In genomic region chr1:8517579-8518489, GRCh38 we compare ENCODE assay signal across 1 cellular context.
TF ChIP-seq lines count a peak whose summit lies in the region.

No MANE protein-coding gene starts in this region.

TF ChIP-seq in K562, 482 proteins besides CTCF, POLR2A, EP300 and RAD21 (continued from another document and continues in another):
- TF ChIP-seq ZNF518B (CRISPR knock-in tag; IDR thresholded peaks at IDR 0.05) (no peak), ATF7 (IDR thresholded peaks at IDR 0.05) (peak; percentile 74), RNF219 (CRISPR knock-in tag; IDR thresholded peaks at IDR 0.05) (no peak), NR2F6 (CRISPR knock-in tag; IDR thresholded peaks at IDR 0.05) (no peak), KDM2B (CRISPR knock-in tag; IDR thresholded peaks at IDR 0.05) (no peak), ZNF217 (CRISPR knock-in tag; IDR thresholded peaks at IDR 0.05) (no peak), CBX3 (IDR thresholded peaks at IDR 0.05; ENCODE audit: borderline replicate concordance in 1 of 2, low read length in 2 of 2) (no peak), SMARCE1 (IDR thresholded peaks at IDR 0.05) (peak; percentile 70; the same call in 1 of the 2 replicates), JUN (IDR thresholded peaks at IDR 0.05; ENCODE audit: borderline replicate concordance, low read depth, low read length) (peak; percentile 45; the same call in 1 of the 2 replicates), JUN (CRISPR knock-in tag; IDR thresholded peaks at IDR 0.05; ENCODE audit: borderline replicate concordance) (no peak), ESRRA (IDR thresholded peaks at IDR 0.05; ENCODE audit: borderline replicate concordance, low read depth) (no peak), SMARCC2 (IDR thresholded peaks at IDR 0.05; ENCODE audit: low read depth) (no peak), ZBTB33 (CRISPR knock-in tag; IDR thresholded peaks at IDR 0.05) (no peak), HMGXB4 (CRISPR knock-in tag; IDR thresholded peaks at IDR 0.05) (0 out of 2 replicates have a peak, but pooled peaks have one; percentile 13), ARID4B (CRISPR knock-in tag; IDR thresholded peaks at IDR 0.05) (no peak), CTBP1 (IDR thresholded peaks at IDR 0.05; ENCODE audit: borderline replicate concordance) (peak; percentile 44; the same call in 1 of the 2 replicates), TRIM28 (IDR thresholded peaks at IDR 0.05) (peak; percentile 12; the same call in 1 of the 2 replicates), PKNOX1 (IDR thresholded peaks at IDR 0.05) (peak; percentile 87), ZNF436 (CRISPR knock-in tag; IDR thresholded peaks at IDR 0.05) (no peak), ZFP1 (CRISPR knock-in tag; IDR thresholded peaks at IDR 0.05) (no peak), SAP30 (IDR thresholded peaks at IDR 0.05; ENCODE audit: borderline replicate concordance, insufficient read depth, low read depth, low read length, poor library complexity, severe bottlenecking) (no peak), MAFK (IDR thresholded peaks at IDR 0.05; ENCODE audit: low read length) (no peak), ZNF717 (CRISPR knock-in tag; IDR thresholded peaks at IDR 0.05) (no peak), FOXO4 (CRISPR knock-in tag; IDR thresholded peaks at IDR 0.05) (no peak), CREM (IDR thresholded peaks at IDR 0.05; ENCODE audit: low read depth) (peak; percentile 60; the same call in 1 of the 2 replicates), GATA2 (CRISPR knock-in tag; IDR thresholded peaks at IDR 0.05) (0 out of 2 replicates have a peak, but pooled peaks have one; percentile 7), MYNN (IDR thresholded peaks at IDR 0.05) (no peak), MYNN (CRISPR knock-in tag; IDR thresholded peaks at IDR 0.05) (no peak), ZNF277 (CRISPR knock-in tag; IDR thresholded peaks at IDR 0.05; ENCODE audit: borderline replicate concordance) (no peak), ARID1B (IDR thresholded peaks at IDR 0.05) (peak; percentile 83), PBX2 (CRISPR knock-in tag; IDR thresholded peaks at IDR 0.05; ENCODE audit: low read depth) (no peak), PBX2 (tag; conservative IDR thresholded peaks at IDR 0.05; ENCODE audit: low read depth) (peak; percentile 54; the same call in 1 of the 2 replicates), SREBF2 (CRISPR knock-in tag; IDR thresholded peaks at IDR 0.05) (no peak), DEAF1 (CRISPR knock-in tag; IDR thresholded peaks at IDR 0.05) (no peak)
